20 cellular contexts compared by ENCODE assay signal in the genomic region with DNA sequence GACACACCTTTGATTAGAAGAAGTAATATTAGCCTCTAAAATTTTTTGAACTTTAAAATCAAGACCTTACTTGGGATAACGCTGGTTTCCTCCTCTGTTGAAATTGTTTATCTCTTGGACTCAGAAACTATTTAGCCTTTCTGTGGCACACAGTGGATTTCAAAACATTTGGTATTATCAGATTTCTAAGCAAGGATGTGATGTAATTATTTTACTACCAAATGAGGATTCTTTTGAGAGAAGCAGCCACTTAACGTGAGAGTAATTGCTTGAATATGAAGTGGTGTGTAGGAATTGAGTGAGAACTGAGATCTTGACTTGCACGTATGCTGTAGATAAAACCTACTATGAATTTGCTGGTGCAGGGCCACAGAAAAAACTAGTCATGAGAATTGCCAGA. TPM values are rescaled to one million over a fixed set of nuclear protein-coding genes. Genes with fewer than 3 reads are reported as not detected.
DNase-seq lines count a peak whose midpoint lies in the region; ATAC-seq and TF ChIP-seq lines count a peak whose summit lies in the region.
"Had no signal": no experiment of that assay in that cellular context is flagged by ENCODE, and none has a peak within 500 bp of the region (broad histone marks: within the 10 kb centered on the region; RNA-seq: fewer than 3 reads in every experiment).

No MANE protein-coding gene starts in this region.

- H3K4me1 ChIP-seq in muscle layer of duodenum (ENCODE audit: control insufficient read depth in 1 of 2, insufficient read depth in 2 of 2, low read length in 2 of 2) (peaks cover 6 to 19% of the 10 kb centered on the region in 2 donors), transverse colon (peaks cover 12 to 40% (median 13%) of the 10 kb centered on the region in 4 donors)
- H3K4me1 ChIP-seq: foreskin keratinocyte had no signal

- H3K36me3 Mint-ChIP-seq in activated CD4-positive, alpha-beta memory T cell treated with anti-CD3 and anti-CD28 coated beads for 36 hours, result no peaks in the 10 kb centered on the region
- H3K36me3 Mint-ChIP-seq: CD4-positive, CD25-positive, alpha-beta regulatory T cell had no signal

- POLR2A ChIA-PET in activated CD4-positive, alpha-beta memory T cell treated with anti-CD3 and anti-CD28 coated beads for 36 hours (lab: Charles Lee), result no interaction called here

- ATAC-seq in HG03457 (IDR thresholded peaks at IDR 0.05; ENCODE audit: unreplicated experiment), result no peak
- ATAC-seq: activated CD8-positive, alpha-beta T cell treated with anti-CD3 and anti-CD28 coated beads for 36 hours; foreskin keratinocyte; SK-N-SH treated with all-trans-retinoic acid at 6 μM for 48 hours had no signal

- TF ChIP-seq POLR2A in transverse colon (IDR thresholded peaks at IDR 0.05), result no peak

- H3K4me3 ChIP-seq in coronary artery, result no peak overlapping the region
- H3K4me3 ChIP-seq in muscle layer of duodenum (ENCODE audit: low read depth in 1 of 2, low read length in 2 of 2), result no peak overlapping the region
- no peak overlapping the region for H3K4me3 ChIP-seq in transverse colon
- H3K4me3 ChIP-seq: ovary, spleen had no signal

- H3K9me3 ChIP-seq in muscle layer of duodenum (ENCODE audit: control insufficient read depth in 1 of 2, low read length in 2 of 2) (no peaks in the 10 kb centered on the region), transverse colon (no peaks in the 10 kb centered on the region)
- H3K9me3 ChIP-seq: ovary, spleen had no signal

- H3K27me3 Mint-ChIP-seq in activated CD4-positive, alpha-beta memory T cell treated with anti-CD3 and anti-CD28 coated beads for 36 hours, result peaks cover 30% of the 10 kb centered on the region

- H3K27ac ChIP-seq in coronary artery (peak overlapping the region; percentile 61 to 87), muscle layer of duodenum (ENCODE audit: low read length) (peak overlapping the region; percentile 77), transverse colon (peak overlapping the region; percentile 78 to 89 (median 84))
- H3K27ac ChIP-seq: foreskin keratinocyte had no signal

- H3K9me3 Mint-ChIP-seq in activated CD4-positive, alpha-beta memory T cell treated with anti-CD3 and anti-CD28 coated beads for 36 hours, result no peaks in the 10 kb centered on the region
- H3K9me3 Mint-ChIP-seq: activated CD8-positive, alpha-beta T cell treated with anti-CD3 and anti-CD28 coated beads for 36 hours; activated T-helper 2 cell treated with anti-CD3 and anti-CD28 coated beads, Interferon-gamma antibody, Interleukin-2, Interleukin-4, amounts not matched to agents 10 μg/mL and 5 μg/mL and 100 μg/mL, durations not matched to agents 14 hours and 24 hours and 36 hours; CD4-positive, CD25-positive, alpha-beta regulatory T cell had no signal

- H3K4me1 Mint-ChIP-seq in activated CD4-positive, alpha-beta memory T cell treated with anti-CD3 and anti-CD28 coated beads for 36 hours (ENCODE audit: low read depth), result peaks cover 21% of the 10 kb centered on the region

- CTCF ChIA-PET in activated CD4-positive, alpha-beta memory T cell treated with anti-CD3 and anti-CD28 coated beads for 36 hours (lab: Charles Lee), result interaction anchor here (1.5 to 2.6 kb wide), 2 partner anchors 31 to 278 kb away, joined by 4 to 7 read pairs; no protein-coding TSS in a partner anchor

- no peak overlapping the region for H3K27ac Mint-ChIP-seq in activated CD4-positive, alpha-beta memory T cell treated with anti-CD3 and anti-CD28 coated beads for 36 hours
- H3K27ac Mint-ChIP-seq: activated CD8-positive, alpha-beta T cell treated with anti-CD3 and anti-CD28 coated beads for 36 hours; activated T-helper 2 cell treated with anti-CD3 and anti-CD28 coated beads, Interferon-gamma antibody, Interleukin-2, Interleukin-4, amounts not matched to agents 10 μg/mL and 5 μg/mL and 100 μg/mL, durations not matched to agents 14 hours and 24 hours and 36 hours; CD4-positive, CD25-positive, alpha-beta regulatory T cell had no signal

- DNase-seq in LHCN-M2 (ENCODE audit: low read depth) (peak; percentile 28), coronary artery (ENCODE audit: low spot score) (no peak), transverse colon (no peak), RPMI8226 (no peak), NCI-H1436 (lab: John Stamatoyannopoulos, UW) (no peak)
- no peak for DNase-seq in activated CD4-positive, alpha-beta memory T cell treated with anti-CD3 and anti-CD28 coated beads for 36 hours
- DNase-seq: activated CD8-positive, alpha-beta T cell treated with anti-CD3 and anti-CD28 coated beads for 36 hours; anterior cingulate cortex; CD4-positive, CD25-positive, alpha-beta regulatory T cell; DMS79 treated with DMSO at 0.1 percent for 48 hours; foreskin keratinocyte; KG1; NCI-H146; ovary; spleen; stimulated activated naive CD4-positive, alpha-beta T cell treated with Interleukin-2 at 50 U/mL for 16 hours had no signal

- TF ChIP-seq CTCF in coronary artery (IDR thresholded peaks at IDR 0.05) (no peak), transverse colon (IDR thresholded peaks at IDR 0.05) (no peak)

- WGBS in transverse colon (ENCODE audit: low coverage in 1 of 2), 2 donors, result 60 to 61% methylated on average over 3 of the region's 3 CpGs

- intact Hi-C loops in transverse colon (cut with DNase I; ENCODE audit: low total_unique reads), result no loop called here
- intact Hi-C loops in activated CD4-positive, alpha-beta memory T cell treated with anti-CD3 and anti-CD28 coated beads for 36 hours (cut with micrococcal nuclease), result no loop called here

- H3K27me3 ChIP-seq in muscle layer of duodenum (ENCODE audit: low read depth, low read length) (no peaks in the 10 kb centered on the region), transverse colon (no peaks in the 10 kb centered on the region)
- H3K27me3 ChIP-seq: foreskin keratinocyte, ovary, spleen had no signal

- no peak for TF ChIP-seq EP300 in transverse colon (IDR thresholded peaks at IDR 0.05; ENCODE audit: low read depth)

- in situ Hi-C loops in transverse colon (cut with MboI; ENCODE audit: low pct_ligation_motif_present in 1 of 4, low pct_unique_long_range_greater_than_20kb in 1 of 4, low sequenced_read_pairs in 3 of 4), result no loop called here

- H3K36me3 ChIP-seq in muscle layer of duodenum (ENCODE audit: control insufficient read depth in 1 of 2, insufficient read depth in 2 of 2, low read length in 2 of 2) (no peaks in the 10 kb centered on the region), transverse colon (no peaks in the 10 kb centered on the region)
- H3K36me3 ChIP-seq: ovary, spleen had no signal

- H3K4me3 Mint-ChIP-seq in activated CD4-positive, alpha-beta memory T cell treated with anti-CD3 and anti-CD28 coated beads for 36 hours, result no peak overlapping the region
- H3K4me3 Mint-ChIP-seq: activated CD8-positive, alpha-beta T cell treated with anti-CD3 and anti-CD28 coated beads for 36 hours; CD4-positive, CD25-positive, alpha-beta regulatory T cell had no signal

RNA-seq across cellular contexts. Expression of a gene that starts 53.2 kb away (rescaled TPM):
- 37.9 and 46.3 TPM in 2 replicates for total RNA-seq in LHCN-M2 (2014; rRNA removed)
- 13.8 TPM for polyA plus RNA-seq in LHCN-M2 (2012)
- total RNA-seq in transverse colon, result 10 to 100 TPM; 25.7 to 61.7 (median 53.1) TPM
- total RNA-seq in activated CD4-positive, alpha-beta memory T cell treated with anti-CD3 and anti-CD28 coated beads for 36 hours, result 1 to 10 TPM; 3.6 to 3.8 TPM
- polyA plus RNA-seq: CD4-positive, CD25-positive, alpha-beta regulatory T cell had no signal
